In genomic region chr7:44936322-44936721, GRCh38 we compare ENCODE assay signal across 1 cellular context.
TF ChIP-seq lines count a peak whose summit lies in the region.

No MANE protein-coding gene starts in this region.

TF ChIP-seq in K562, 482 proteins besides CTCF, POLR2A, EP300 and RAD21:
- peak in 2 of 3 experiments; percentile 22 to 45 for TF ChIP-seq YY1 (IDR thresholded peaks at IDR 0.05; ENCODE audit: borderline replicate concordance in 1 of 3, control insufficient read depth in 1 of 3, extremely low read depth in 1 of 3, insufficient read depth in 3 of 3, insufficient read length in 1 of 3, insufficient replicate concordance in 2 of 3, low read depth in 1 of 3, low read length in 2 of 3)
- TF ChIP-seq ELF4 (CRISPR knock-in tag; IDR thresholded peaks at IDR 0.05): no peak
